Comparison of ENCODE assay signal across 7 cellular contexts in genomic region chr22:21937821-21938070, GRCh38. TPM values are rescaled to one million over a fixed set of nuclear protein-coding genes. Genes with fewer than 3 reads are reported as not detected.
DNase-seq lines count a peak whose midpoint lies in the region; ATAC-seq and TF ChIP-seq lines count a peak whose summit lies in the region.

No MANE protein-coding gene starts in this region.

- no peak overlapping the region for H3K9ac ChIP-seq in HUES48 (ENCODE audit: low read depth, low read length)

- no peak for DNase-seq in ascending aorta (ENCODE audit: low spot score in 2 of 2)

- H3K36me3 ChIP-seq in HUES48 (ENCODE audit: control insufficient read depth, insufficient read depth, low read length) (peaks cover 15% of the 10 kb centered on the region; the same call in 1 of the 2 replicates), ascending aorta (peaks cover 7 to 10% of the 10 kb centered on the region in 2 donors)

- H3K9me3 ChIP-seq in HUES48 (ENCODE audit: control insufficient read depth, insufficient read depth, low read length) (no peaks in the 10 kb centered on the region), ascending aorta (no peaks in the 10 kb centered on the region)

- intact Hi-C loops in ascending aorta (cut with DNase I), result loop anchor here (1.0 to 10.0 kb wide), 5 partner anchors 15 to 224 kb away; partner anchors contain the start of genes PPM1F and YPEL1

- H3K4me1 ChIP-seq in HUES48 (ENCODE audit: control insufficient read depth, insufficient read depth, low read length) (peaks cover 3% of the 10 kb centered on the region; the same call in 1 of the 2 replicates), ascending aorta (peaks cover 13 to 33% of the 10 kb centered on the region in 2 donors)

- no peak for ATAC-seq in activated CD4-positive, CD25-positive, alpha-beta regulatory T cell treated with anti-CD3 and anti-CD28 coated beads, Interleukin-2, amount 50 U/mL, for 24 hours
- ATAC-seq in HG02938 (IDR thresholded peaks at IDR 0.05; ENCODE audit: unreplicated experiment) (no peak), GM21528 (IDR thresholded peaks at IDR 0.05; ENCODE audit: low FRiP score, unreplicated experiment) (no peak)

- H3K4me3 ChIP-seq in HUES48 (ENCODE audit: low read depth, low read length), result peak overlapping the region; percentile 80; the same call in 1 of the 2 replicates
- peak overlapping the region; percentile 54 to 76 for H3K4me3 ChIP-seq in ascending aorta

- H3K27me3 ChIP-seq in HUES48 (ENCODE audit: control insufficient read depth, insufficient read depth, low read length) (no peaks in the 10 kb centered on the region), ascending aorta (no peaks in the 10 kb centered on the region), layer of hippocampus (ENCODE audit: control insufficient read depth, insufficient read depth, low read length) (no peaks in the 10 kb centered on the region)

- no peak for TF ChIP-seq CTCF in ascending aorta (IDR thresholded peaks at IDR 0.05)

- H3K27ac ChIP-seq in HUES48 (ENCODE audit: low read depth, low read length) (peak overlapping the region; percentile 87), ascending aorta (peak overlapping the region; percentile 94 to 99), layer of hippocampus (ENCODE audit: low read depth, low read length) (peak overlapping the region; percentile 98), temporal lobe (ENCODE audit: low read depth, low read length) (peak overlapping the region; percentile 96)

RNA-seq across cellular contexts. Expression of gene PPM1F, which starts 14.9 kb away (rescaled TPM):
- 76.0 TPM for total RNA-seq in ascending aorta
- 16.0 TPM for total RNA-seq in temporal lobe

RNA-seq across cellular contexts. Expression of gene TOP3B, which starts 44.8 kb away (rescaled TPM):
- total RNA-seq in ascending aorta (26.4 TPM), temporal lobe (12.3 TPM)
